10 cellular contexts compared by ENCODE assay signal in the genomic region with DNA sequence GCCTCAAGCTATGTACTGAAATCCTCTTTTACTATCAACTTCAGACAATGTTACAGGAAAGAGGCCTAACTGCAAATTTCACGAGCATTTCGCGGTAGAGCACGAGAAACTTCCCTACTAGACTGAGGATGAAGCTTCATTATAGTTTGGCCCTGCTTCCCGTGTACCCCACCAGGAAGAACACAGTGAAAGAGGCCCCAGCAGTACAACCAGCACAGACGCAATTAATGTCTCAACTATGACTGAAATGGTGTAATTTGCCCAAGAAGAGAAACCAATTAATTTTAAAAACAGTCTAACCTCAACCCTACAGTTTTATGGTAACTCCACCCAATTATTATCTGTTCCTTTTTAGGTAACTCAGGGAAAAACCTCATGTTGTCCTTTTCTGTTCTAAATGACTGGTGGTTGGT. TPM values are rescaled to one million over a fixed set of nuclear protein-coding genes. Genes with fewer than 3 reads are reported as not detected.
DNase-seq lines count a peak whose midpoint lies in the region; ATAC-seq and TF ChIP-seq lines count a peak whose summit lies in the region.
"Had no signal": no experiment of that assay in that cellular context is flagged by ENCODE, and none has a peak within 500 bp of the region (broad histone marks: within the 10 kb centered on the region; RNA-seq: fewer than 3 reads in every experiment).

No MANE protein-coding gene starts in this region.

- H3K27me3 Mint-ChIP-seq in activated CD4-positive, alpha-beta memory T cell treated with anti-CD3 and anti-CD28 coated beads, Interleukin-2, amount 10 ng/mL, durations not matched to agents 7 days and 5 days: no peaks in the 10 kb centered on the region
- H3K27me3 Mint-ChIP-seq in naive B cell: no peaks in the 10 kb centered on the region
- no peaks in the 10 kb centered on the region for H3K27me3 Mint-ChIP-seq in progenitor cell of endocrine pancreas

- peaks cover 17% of the 10 kb centered on the region for H3K36me3 ChIP-seq in IMR-90 (ENCODE audit: control insufficient read depth, insufficient read depth, low read length)
- H3K36me3 ChIP-seq in Karpas-422 (ENCODE audit: insufficient read depth, low read length): no peaks in the 10 kb centered on the region

- no peak for TF ChIP-seq RAD21 in IMR-90 (IDR thresholded peaks at IDR 0.05; ENCODE audit: low read length)

- no peak overlapping the region for H2BK120ac ChIP-seq in IMR-90 (ENCODE audit: low read depth, low read length)

- H3K27ac Mint-ChIP-seq in activated CD4-positive, alpha-beta memory T cell treated with anti-CD3 and anti-CD28 coated beads, Interleukin-2, amount 10 ng/mL, durations not matched to agents 7 days and 5 days: peak overlapping the region; percentile 83
- H3K27ac Mint-ChIP-seq in naive B cell: peak overlapping the region in 5 of 6 donors; percentile 27 to 90 (median 65)
- H3K27ac Mint-ChIP-seq in progenitor cell of endocrine pancreas: no peak overlapping the region

- H2AFZ ChIP-seq in IMR-90 (replicated peaks; ENCODE audit: low read length, poor library complexity) (no peak overlapping the region), Karpas-422 (ENCODE audit: low read length) (no peak overlapping the region)

- H3K4me3 ChIP-seq in IMR-90 (ENCODE audit: insufficient read depth, low read depth, low read length) (no peak overlapping the region), Karpas-422 (ENCODE audit: low read length) (no peak overlapping the region)
- H3K4me3 ChIP-seq: thoracic aorta had no signal

- no peak overlapping the region for H4K8ac ChIP-seq in IMR-90 (ENCODE audit: low read depth in 2 of 2, low read length in 2 of 2)

- peaks cover 55% of the 10 kb centered on the region for H3K36me3 Mint-ChIP-seq in activated CD4-positive, alpha-beta memory T cell treated with anti-CD3 and anti-CD28 coated beads, Interleukin-2, amount 10 ng/mL, durations not matched to agents 7 days and 5 days (ENCODE audit: low read depth)
- H3K36me3 Mint-ChIP-seq in naive B cell (no peaks in the 10 kb centered on the region), progenitor cell of endocrine pancreas (ENCODE audit: insufficient read depth) (peaks cover 8% of the 10 kb centered on the region)

- peaks cover 8 to 70% of the 10 kb centered on the region in 2 experiments; a peak in 3 of 4 replicates for H3K79me1 ChIP-seq in IMR-90 (ENCODE audit: low read depth in 1 of 2, low read length in 2 of 2)

- H2AK9ac ChIP-seq in IMR-90 (replicated peaks; ENCODE audit: low read depth, low read length, poor library complexity): peak overlapping the region; percentile 19

- CTCF ChIA-PET in IMR-90 (lab: Yijun Ruan, JAX): interaction anchor here (0.9 to 1.5 kb wide), 2 partner anchors 23 to 45 kb away, joined by 3 to 4 read pairs; no protein-coding TSS in a partner anchor
- CTCF ChIA-PET in activated CD4-positive, alpha-beta memory T cell treated with anti-CD3 and anti-CD28 coated beads, Interleukin-2, amount 10 ng/mL, durations not matched to agents 7 days and 5 days (lab: Charles Lee): interaction anchor here (1.1 to 5.8 kb wide), 13 partner anchors 8 to 232 kb away, joined by 4 to 28 read pairs (median 8); no protein-coding TSS in a partner anchor

- peak; percentile 15 for DNase-seq in CD1c-positive myeloid dendritic cell (ENCODE audit: extremely low spot score)
- DNase-seq in IMR-90: no peak
- no peak for DNase-seq in activated CD4-positive, alpha-beta memory T cell treated with anti-CD3 and anti-CD28 coated beads, Interleukin-2, amount 10 ng/mL, durations not matched to agents 7 days and 5 days
- no peak for DNase-seq in naive B cell
- no peak for DNase-seq in EL
- DNase-seq in progenitor cell of endocrine pancreas (ENCODE audit: low spot score, unreplicated experiment): no peak
- DNase-seq in stimulated activated CD4-positive, alpha-beta T cell treated with anti-CD3 and anti-CD28 coated beads, Interleukin-4, amount 100 ng/mL, for 1 hour: no peak
- DNase-seq in Karpas-422: no peak
- DNase-seq: hippocampal formation had no signal

- H3K4me1 Mint-ChIP-seq in activated CD4-positive, alpha-beta memory T cell treated with anti-CD3 and anti-CD28 coated beads, Interleukin-2, amount 10 ng/mL, durations not matched to agents 7 days and 5 days: peaks cover 80% of the 10 kb centered on the region
- H3K4me1 Mint-ChIP-seq in naive B cell (peaks cover 42 to 64% (median 52%) of the 10 kb centered on the region in 3 donors), progenitor cell of endocrine pancreas (ENCODE audit: low read depth) (peaks cover 16% of the 10 kb centered on the region)

- no peak for TF ChIP-seq POLR2A in IMR-90 (IDR thresholded peaks at IDR 0.05; ENCODE audit: low read depth, low read length)

- no peak overlapping the region; the same call in 1 of the 2 replicates for H4K5ac ChIP-seq in IMR-90 (ENCODE audit: low read depth, low read length)

- H3K9me1 ChIP-seq in IMR-90 (ENCODE audit: insufficient read depth, low read length): peaks cover 41% of the 10 kb centered on the region

- in situ Hi-C loops in IMR-90 (cut with MboI; ENCODE audit: low sequenced_read_pairs): no loop called here

- H4K20me1 ChIP-seq in IMR-90 (ENCODE audit: insufficient read depth, low read length) (peaks cover 98% of the 10 kb centered on the region), Karpas-422 (ENCODE audit: insufficient read depth, low read depth, low read length) (peaks cover 7% of the 10 kb centered on the region; the same call in 1 of the 2 replicates)

- H2BK20ac ChIP-seq in IMR-90 (ENCODE audit: low read depth, low read length): no peak overlapping the region

- peak overlapping the region; percentile 71 for H3K23ac ChIP-seq in IMR-90 (ENCODE audit: low read depth, low read length)

- H3K18ac ChIP-seq in IMR-90 (ENCODE audit: low read depth, low read length): no peak overlapping the region

- H3K4me1 ChIP-seq in IMR-90 (ENCODE audit: control insufficient read depth, insufficient read depth, low read length): peaks cover 27% of the 10 kb centered on the region
- peaks cover 17% of the 10 kb centered on the region for H3K4me1 ChIP-seq in Karpas-422 (ENCODE audit: low read length)

- H3K27me3 ChIP-seq in IMR-90 (ENCODE audit: control insufficient read depth, insufficient read depth, low read length): no peaks in the 10 kb centered on the region
- H3K27me3 ChIP-seq in Karpas-422 (ENCODE audit: low read length): no peaks in the 10 kb centered on the region

- H4K91ac ChIP-seq in IMR-90 (ENCODE audit: insufficient read depth, low read depth, low read length): no peak overlapping the region

- no peak overlapping the region for H3K4ac ChIP-seq in IMR-90 (ENCODE audit: low read depth, low read length)

- intact Hi-C loops in IMR-90 (cut with micrococcal nuclease): loop anchor here (2.0 to 5.0 kb wide), 2 partner anchors 15 to 32 kb away; no protein-coding TSS in a partner anchor

- H3K27ac ChIP-seq in IMR-90 (ENCODE audit: insufficient read depth, low read length) (peak overlapping the region; percentile 35; the same call in 1 of the 2 replicates), Karpas-422 (ENCODE audit: low read length) (no peak overlapping the region)
- H3K27ac ChIP-seq: thoracic aorta had no signal

- TF ChIP-seq CTCF in IMR-90 (conservative IDR thresholded peaks at IDR 0.05; ENCODE audit: low read depth, low read length) (no peak), progenitor cell of endocrine pancreas (IDR thresholded peaks at IDR 0.05; ENCODE audit: unreplicated experiment) (no peak)

- H3K9me3 Mint-ChIP-seq in activated CD4-positive, alpha-beta memory T cell treated with anti-CD3 and anti-CD28 coated beads, Interleukin-2, amount 10 ng/mL, durations not matched to agents 7 days and 5 days: no peaks in the 10 kb centered on the region
- H3K9me3 Mint-ChIP-seq in naive B cell: no peaks in the 10 kb centered on the region
- H3K9me3 Mint-ChIP-seq in progenitor cell of endocrine pancreas (ENCODE audit: low read depth): no peaks in the 10 kb centered on the region

- ATAC-seq in IMR-90 (ENCODE audit: low read depth) (no peak), naive B cell (ENCODE audit: low read depth in 2 of 2) (no peak)

- H3K14ac ChIP-seq in IMR-90 (replicated peaks; ENCODE audit: low read depth, low read length): peak overlapping the region; percentile 22; the same call in 1 of the 2 replicates

- no peak overlapping the region for H3K56ac ChIP-seq in IMR-90 (ENCODE audit: extremely low read depth, insufficient read depth, low read length)

- H2AK5ac ChIP-seq in IMR-90 (ENCODE audit: low read depth, low read length): no peak overlapping the region

- H3K4me2 ChIP-seq in IMR-90 (ENCODE audit: low read depth, low read length) (peak overlapping the region; percentile 5; the same call in 1 of the 2 replicates), Karpas-422 (ENCODE audit: low read depth, low read length, poor library complexity, severe bottlenecking) (no peak overlapping the region)

- no CpG with 5 or more reads among the region's 6 CpGs for WGBS in IMR-90 (ENCODE audit: extremely low coverage in 2 of 2, insufficient read length in 1 of 2), 2 experiments

- peak overlapping the region; percentile 28 for H2BK5ac ChIP-seq in IMR-90 (ENCODE audit: low read depth, low read length, poor library complexity, severe bottlenecking)

- no TSS peak for BruUV-seq in IMR-90 (replicated peaks; lab: Mats Ljungman, UMichigan)

- no peak overlapping the region for H3K9ac ChIP-seq in IMR-90 (ENCODE audit: low read depth, low read length)
- H3K9ac ChIP-seq in Karpas-422 (ENCODE audit: low read length): no peak overlapping the region

- no peaks in the 10 kb centered on the region for H3K9me2 ChIP-seq in Karpas-422 (replicated peaks; ENCODE audit: insufficient read depth, low read length)

- H3K4me3 Mint-ChIP-seq in activated CD4-positive, alpha-beta memory T cell treated with anti-CD3 and anti-CD28 coated beads, Interleukin-2, amount 10 ng/mL, durations not matched to agents 7 days and 5 days: peak overlapping the region; percentile 39
- H3K4me3 Mint-ChIP-seq in naive B cell: peak overlapping the region; percentile 14 to 82 (median 50)
- H3K4me3 Mint-ChIP-seq in progenitor cell of endocrine pancreas (ENCODE audit: low read depth): no peak overlapping the region

- H3K9me3 ChIP-seq in IMR-90 (ENCODE audit: control insufficient read depth, insufficient read depth, low read length) (no peaks in the 10 kb centered on the region), Karpas-422 (ENCODE audit: low read length) (no peaks in the 10 kb centered on the region)
- H3K9me3 ChIP-seq: thoracic aorta had no signal

- H2BK15ac ChIP-seq in IMR-90 (ENCODE audit: low read depth, low read length): no peak overlapping the region

- dilution Hi-C loops in IMR-90 (cut with HindIII; ENCODE audit: low sequenced_read_pairs, unreplicated experiment): no loop called here

- POLR2A ChIA-PET in IMR-90 (lab: Charles Lee; ENCODE audit: unreplicated experiment): no interaction called here
- POLR2A ChIA-PET in activated CD4-positive, alpha-beta memory T cell treated with anti-CD3 and anti-CD28 coated beads, Interleukin-2, amount 10 ng/mL, durations not matched to agents 7 days and 5 days (lab: Charles Lee): interaction anchor here (0.7 to 7.5 kb wide), 12 partner anchors 8 to 72 kb away, joined by 3 to 103 read pairs (median 6); partner anchors contain the start of gene CHSY1

- peaks cover 55% of the 10 kb centered on the region for H3K79me2 ChIP-seq in Karpas-422 (ENCODE audit: low read length)

RNA-seq across cellular contexts. Expression of gene CHSY1, which starts 12.1 kb away (rescaled TPM):
- total RNA-seq in IMR-90 (2012; rRNA removed): 53.2 and 55.3 TPM in 2 replicates
- 40.5 and 40.9 TPM in 2 replicates for polyA plus RNA-seq in IMR-90 (2012; rRNA removed)
- polyA plus RNA-seq in IMR-90 (2012; cell fraction: cytosol; rRNA removed): 12.6 and 25.0 TPM in 2 replicates
- polyA plus RNA-seq in IMR-90 (2012; cell fraction: nucleus; rRNA removed; ENCODE audit: low replicate concordance): 7.3 and 45.0 TPM in 2 replicates
- total RNA-seq in activated CD4-positive, alpha-beta memory T cell treated with anti-CD3 and anti-CD28 coated beads, Interleukin-2, amount 10 ng/mL, durations not matched to agents 7 days and 5 days: 10 to 100 TPM; 61.7 to 62.0 TPM
- 1 to 10 TPM; 2.0 to 3.7 (median 2.5) TPM for polyA plus RNA-seq in naive B cell (ENCODE audit: low read depth in 6 of 6)
- 33.2 and 36.7 TPM in 2 replicates for total RNA-seq in progenitor cell of endocrine pancreas
- total RNA-seq in Karpas-422 (2014; rRNA removed; shearing (Covaris generic); ENCODE audit: low replicate concordance): 10.5 and 11.4 TPM in 2 replicates

RNA-seq across cellular contexts. Expression of gene SELENOS, which starts 37.6 kb away (rescaled TPM):
- total RNA-seq in IMR-90 (2012; rRNA removed) (39.8 and 67.5 TPM in 2 replicates), progenitor cell of endocrine pancreas (44.7 and 51.9 TPM in 2 replicates)
- polyA plus RNA-seq in IMR-90 (2012; rRNA removed) (73.9 and 77.1 TPM in 2 replicates), naive B cell (ENCODE audit: low read depth in 6 of 6) (10 to 100 TPM; 25.7 to 49.7 (median 40.0) TPM)
- polyA plus RNA-seq in IMR-90 (2012; cell fraction: cytosol; rRNA removed): 61.9 and 89.3 TPM in 2 replicates
- 72.4 and 84.7 TPM in 2 replicates for polyA plus RNA-seq in IMR-90 (2012; cell fraction: nucleus; rRNA removed; ENCODE audit: low replicate concordance)
- total RNA-seq in activated CD4-positive, alpha-beta memory T cell treated with anti-CD3 and anti-CD28 coated beads, Interleukin-2, amount 10 ng/mL, durations not matched to agents 7 days and 5 days: 10 to 100 TPM; 43.0 to 45.7 TPM
- total RNA-seq in Karpas-422 (2014; rRNA removed; shearing (Covaris generic); ENCODE audit: low replicate concordance): 14.9 and 27.2 TPM in 2 replicates

RNA-seq across cellular contexts. Expression of gene SNRPA1, which starts 55.3 kb away (rescaled TPM):
- 37.1 and 47.5 TPM in 2 replicates for total RNA-seq in IMR-90 (2012; rRNA removed)
- polyA plus RNA-seq in IMR-90 (2012; rRNA removed): 75.8 and 79.9 TPM in 2 replicates
- polyA plus RNA-seq in IMR-90 (2012; cell fraction: cytosol; rRNA removed): 32.8 and 36.8 TPM in 2 replicates
- 24.2 and 105 TPM in 2 replicates for polyA plus RNA-seq in IMR-90 (2012; cell fraction: nucleus; rRNA removed; ENCODE audit: low replicate concordance)
- 100 to 1,000 TPM; 107 to 113 TPM for total RNA-seq in activated CD4-positive, alpha-beta memory T cell treated with anti-CD3 and anti-CD28 coated beads, Interleukin-2, amount 10 ng/mL, durations not matched to agents 7 days and 5 days
- polyA plus RNA-seq in naive B cell (ENCODE audit: low read depth in 6 of 6): 10 to 100 TPM; 60.4 to 74.7 (median 66.6) TPM
- 70.6 and 78.6 TPM in 2 replicates for total RNA-seq in progenitor cell of endocrine pancreas
- 52.3 and 53.4 TPM in 2 replicates for total RNA-seq in Karpas-422 (2014; rRNA removed; shearing (Covaris generic); ENCODE audit: low replicate concordance)
